8 cellular contexts compared by ENCODE assay signal in genomic region chr1:19799877-19800804, GRCh38. TPM values are rescaled to one million over a fixed set of nuclear protein-coding genes. Genes with fewer than 3 reads are reported as not detected.
A peak's percentile ranks its signal among the peaks of the same experiment; 100 is the strongest.
DNase-seq lines count a peak whose midpoint lies in the region; ATAC-seq and TF ChIP-seq lines count a peak whose summit lies in the region.

Gene TMCO4, minus strand, starts transcription at chr1:19799916. Its CDS starts 19,158 bp downstream, at chr1:19780758.

- peak within 1 kb of the TSS; percentile 8 for H3K27ac ChIP-seq in epithelial cell of prostate

- H3K9me3 ChIP-seq in mucosa of descending colon = no peaks in the 10 kb centered on the region

- peaks cover 4% of the 10 kb centered on the region for H3K4me1 ChIP-seq in mucosa of descending colon (ENCODE audit: low read depth)

- peak within 1 kb of the TSS; percentile 38 for H3K4me3 ChIP-seq in mucosa of descending colon

- peak; percentile 43 for DNase-seq in GF-D8 (lab: John Stamatoyannopoulos, UW)
- peak; percentile 8 for DNase-seq in NCI-H526 treated with DMSO at 0.1 percent for 48 hours (lab: John Stamatoyannopoulos, UW)
- DNase-seq in activated CD8-positive, alpha-beta memory T cell treated with anti-CD3 and anti-CD28 coated beads, Interleukin-2, amount 50 U/mL, for 48 hours = peak; percentile 82
- DNase-seq in epithelial cell of prostate (ENCODE audit: low read depth, low spot score) = no peak
- peak; percentile 67 to 82 (median 80) for DNase-seq in mucosa of descending colon
- peak; percentile 9 for DNase-seq in stimulated activated CD8-positive, alpha-beta memory T cell treated with anti-CD3 and anti-CD28 coated beads, Interleukin-7, amount 100 ng/mL, for 24 hours (ENCODE audit: low read depth)
- DNase-seq in NCI-H128 (lab: John Stamatoyannopoulos, UW; ENCODE audit: unreplicated experiment) = no peak

- TF ChIP-seq CTCF in mucosa of descending colon (IDR thresholded peaks at IDR 0.05) = no peak

- ATAC-seq in HG02571 (IDR thresholded peaks at IDR 0.05; ENCODE audit: unreplicated experiment) = peak; percentile 32
- peak; percentile 65 for ATAC-seq in mucosa of descending colon

- H3K36me3 ChIP-seq in mucosa of descending colon (ENCODE audit: low read depth) = no peaks in the 10 kb centered on the region

- intact Hi-C loops in mucosa of descending colon (cut with DNase I, micrococcal nuclease) = no loop called here

RNA-seq across cellular contexts. Expression of gene TMCO4, which starts in this region (rescaled TPM):
- 10 to 100 TPM; 27.9 to 42.8 (median 31.9) TPM for total RNA-seq in mucosa of descending colon

Comparison
In these comparisons a context has a peak if more than half of its experiments do, and no peak if none do; other contexts are left out.
1. DNase-seq: peak in GF-D8 (single experiment), NCI-H526 treated with DMSO at 0.1 percent for 48 hours (single experiment), activated CD8-positive, alpha-beta memory T cell treated with anti-CD3 and anti-CD28 coated beads, Interleukin-2, amount 50 U/mL, for 48 hours (single experiment), mucosa of descending colon (3 of 3) and stimulated activated CD8-positive, alpha-beta memory T cell treated with anti-CD3 and anti-CD28 coated beads, Interleukin-7, amount 100 ng/mL, for 24 hours (single experiment); none in epithelial cell of prostate (single experiment) and NCI-H128 (single experiment).